10 cellular contexts compared by ENCODE assay signal in genomic region chr2:104844813-104845551, GRCh38. TPM values are rescaled to one million over a fixed set of nuclear protein-coding genes. Genes with fewer than 3 reads are reported as not detected.
A peak's percentile ranks its signal among the peaks of the same experiment; 100 is the strongest.
DNase-seq lines count a peak whose midpoint lies in the region; ATAC-seq and TF ChIP-seq lines count a peak whose summit lies in the region.
"Had no signal": no experiment of that assay in that cellular context is flagged by ENCODE, and none has a peak within 500 bp of the region (broad histone marks: within the 10 kb centered on the region; RNA-seq: fewer than 3 reads in every experiment).

No MANE protein-coding gene starts in this region.

- H3K9me3 ChIP-seq in right cardiac atrium (ENCODE audit: control insufficient read depth, low read length) (no peaks in the 10 kb centered on the region), ascending aorta (no peaks in the 10 kb centered on the region)

- H3K27ac ChIP-seq in right cardiac atrium (ENCODE audit: low read length) (no peak overlapping the region), ascending aorta (no peak overlapping the region)

- H3K4me1 ChIP-seq in right cardiac atrium (ENCODE audit: control insufficient read depth, insufficient read depth, low read length) (no peaks in the 10 kb centered on the region), ascending aorta (peaks cover 0 to 8% of the 10 kb centered on the region in 2 donors)

- no peak overlapping the region for H3K27ac Mint-ChIP-seq in type B pancreatic cell

- intact Hi-C loops in right cardiac atrium (cut with DNase I), result no loop called here
- intact Hi-C loops in left ventricle myocardium superior (cut with micrococcal nuclease), result no loop called here
- intact Hi-C loops in ascending aorta (cut with DNase I), result no loop called here

- WGBS in right cardiac atrium, result 2% methylated on average over 55 of the region's 55 CpGs

- H3K27me3 ChIP-seq in right cardiac atrium (ENCODE audit: control insufficient read depth, insufficient read depth) (peaks cover 5% of the 10 kb centered on the region), ascending aorta (peaks cover 15% of the 10 kb centered on the region)

- peaks cover 10% of the 10 kb centered on the region for H3K4me1 Mint-ChIP-seq in type B pancreatic cell (ENCODE audit: unreplicated experiment)

- H3K4me3 Mint-ChIP-seq in type B pancreatic cell, result peak overlapping the region; percentile 82

- no peaks in the 10 kb centered on the region for H3K9me3 Mint-ChIP-seq in type B pancreatic cell

- no peaks in the 10 kb centered on the region for H3K36me3 ChIP-seq in ascending aorta

- peak in 1 of 3 donors; percentile 32 for DNase-seq in right cardiac atrium
- DNase-seq in left ventricle myocardium superior, result no peak
- DNase-seq in ascending aorta (ENCODE audit: low spot score in 2 of 2), result no peak
- DNase-seq in medulla oblongata (ENCODE audit: extremely low spot score), result peak; percentile 78
- DNase-seq in type B pancreatic cell (ENCODE audit: extremely low spot score, unreplicated experiment), result no peak
- no peak for DNase-seq in activated T-cell treated with anti-CD3 and anti-CD28 coated beads, Interleukin-2, amount 50 U/mL, for 1 hour
- DNase-seq: dermis blood vessel endothelial cell, GDM1 had no signal

- no peak for TF ChIP-seq CTCF in ascending aorta (IDR thresholded peaks at IDR 0.05)
- TF ChIP-seq CTCF in type B pancreatic cell (conservative IDR thresholded peaks at IDR 0.05), result no peak

- ATAC-seq in right cardiac atrium (peak; percentile 45 to 77), left ventricle myocardium superior (no peak), GM18498 (IDR thresholded peaks at IDR 0.05; ENCODE audit: unreplicated experiment) (no peak), GM18517 (IDR thresholded peaks at IDR 0.05; ENCODE audit: unreplicated experiment) (no peak)

- no peak overlapping the region for H3K4me3 ChIP-seq in right cardiac atrium (ENCODE audit: low read length)
- H3K4me3 ChIP-seq in ascending aorta, result peak overlapping the region; percentile 36 to 48

- H3K27me3 Mint-ChIP-seq in type B pancreatic cell, result peaks cover 91% of the 10 kb centered on the region

- no peaks in the 10 kb centered on the region for H3K36me3 Mint-ChIP-seq in type B pancreatic cell

RNA-seq across cellular contexts. Expression of gene POU3F3, which starts 8.9 kb away (rescaled TPM):
- total RNA-seq in right cardiac atrium, result 1 to 10 TPM in 1 of 4 donors, under 1 TPM in 3; 0.06 to 1.1 (median 0.68) TPM
- polyA plus RNA-seq in right cardiac atrium, result 0.07 TPM
- not detected for total RNA-seq in left ventricle myocardium superior
- 0.21 TPM for total RNA-seq in ascending aorta
- 0.14 and 2.1 TPM in 2 replicates for total RNA-seq in type B pancreatic cell (ENCODE audit: low replicate concordance)

Comparison
In these comparisons a context has a peak if more than half of its experiments do, and no peak if none do; other contexts are left out.
1. ATAC-seq: peak in right cardiac atrium (2 of 2); none in left ventricle myocardium superior (single experiment), GM18498 (single experiment) and GM18517 (single experiment).